ENCODE assay signal across 8 cellular contexts in genomic region chr6:30101939-30102700, GRCh38. TPM values are rescaled to one million over a fixed set of nuclear protein-coding genes. Genes with fewer than 3 reads are reported as not detected.
DNase-seq lines count a peak whose midpoint lies in the region; ATAC-seq, FAIRE-seq and TF ChIP-seq lines count a peak whose summit lies in the region.

No MANE protein-coding gene starts in this region.

- TF ChIP-seq CTCF in adrenal gland (IDR thresholded peaks at IDR 0.05): no peak
- no peak for TF ChIP-seq CTCF in pancreas (IDR thresholded peaks at IDR 0.05)
- no peak for TF ChIP-seq CTCF in tibial artery (IDR thresholded peaks at IDR 0.05)

- H3K27ac ChIP-seq in adrenal gland (peak overlapping the region in 4 of 5 donors; percentile 27 to 86 (median 77)), pancreas (peak overlapping the region in 3 of 4 donors; percentile 6 to 60 (median 52)), tibial artery (peak overlapping the region; percentile 59 to 64)

- H3K36me3 ChIP-seq in adrenal gland (replicated peaks in 1 of 2) (no peaks in the 10 kb centered on the region), pancreas (no peaks in the 10 kb centered on the region), tibial artery (no peaks in the 10 kb centered on the region)

- H3K27me3 ChIP-seq in adrenal gland (no peaks in the 10 kb centered on the region), pancreas (peaks cover 0 to 6% (median 0%) of the 10 kb centered on the region in 4 donors), tibial artery (peaks cover 0 to 53% of the 10 kb centered on the region in 2 donors)

- TF ChIP-seq POLR2A in adrenal gland (IDR thresholded peaks at IDR 0.05): peak; percentile 60 to 96

- 11 to 26% (median 18%) methylated on average over 15 to 48 of the region's 48 CpGs for WGBS in adrenal gland, 4 donors
- 10 to 11% methylated on average over 37 to 48 of the region's 48 CpGs for WGBS in pancreas, 2 donors

- DNase-seq in AG08396 (ENCODE audit: low spot score) (peak; percentile 96), GM19239 (ENCODE audit: insufficient read length, low spot score) (peak; percentile 70), LHCN-M2 (ENCODE audit: low read depth) (peak; percentile 83), SW480 (ENCODE audit: low spot score) (peak; percentile 88), adrenal gland (peak; percentile 90 to 96 (median 94)), cardiac septum (ENCODE audit: low spot score) (peak; percentile 97), pancreas (peak; percentile 89 to 97 (median 94)), tibial artery (peak; percentile 88 to 93)

- intact Hi-C loops in adrenal gland (cut with DNase I) (no loop called here), cardiac septum (cut with DNase I) (loop anchor here (2.0 kb wide), 1 partner anchor 35 kb away; the partner anchor contains the start of gene PPP1R11), pancreas (cut with DNase I) (no loop called here), tibial artery (cut with DNase I; ENCODE audit: low total_unique reads) (loop anchor here (5.0 kb wide), 2 partner anchors 35 kb away; partner anchors contain the start of genes PPP1R11 and TRIM40)

- peak overlapping the region in 2 of 4 donors; percentile 27 to 48 for H3K4me3 ChIP-seq in adrenal gland
- peak overlapping the region in 3 of 4 donors; percentile 11 to 49 (median 34) for H3K4me3 ChIP-seq in pancreas
- H3K4me3 ChIP-seq in tibial artery: peak overlapping the region; percentile 43 to 57

- FAIRE-seq in GM19239 (lab: Jason Lieb, UNC) (peak; percentile 66), pancreas (lab: Jason Lieb, UNC) (no peak)

- H3K4me1 ChIP-seq in adrenal gland (replicated peaks in 1 of 2) (peaks cover 18 to 25% of the 10 kb centered on the region in 2 donors), pancreas (peaks cover 11 to 15% (median 11%) of the 10 kb centered on the region in 3 donors), tibial artery (peaks cover 0 to 38% (median 27%) of the 10 kb centered on the region in 4 donors)

- H3K9me3 ChIP-seq in adrenal gland (replicated peaks in 1 of 3) (no peaks in the 10 kb centered on the region), pancreas (no peaks in the 10 kb centered on the region), tibial artery (no peaks in the 10 kb centered on the region)

- peak; percentile 90 to 95 (median 94) for ATAC-seq in pancreas

RNA-seq across cellular contexts. Expression of gene TRIM31, which starts 10.8 kb away (rescaled TPM):
- total RNA-seq in LHCN-M2 (2014; rRNA removed): not detected in 2 replicates
- not detected for polyA plus RNA-seq in LHCN-M2 (2012)
- under 1 TPM in 2 of 8 donors, not detected in 6; 0.19 TPM for total RNA-seq in adrenal gland
- polyA plus RNA-seq in adrenal gland: under 1 TPM in 2 of 3 donors, not detected in 1; 0.13 to 0.80 TPM
- total RNA-seq in cardiac septum: not detected
- total RNA-seq in pancreas: under 1 TPM in 5 of 6 donors, not detected in 1; 0.14 to 0.22 (median 0.16) TPM
- polyA plus RNA-seq in pancreas: under 1 TPM; 0.15 to 0.19 TPM

RNA-seq across cellular contexts. Expression of gene RNF39, which starts 26.6 kb away (rescaled TPM):
- total RNA-seq in LHCN-M2 (2014; rRNA removed) (not detected in 2 replicates), adrenal gland (1 to 10 TPM in 3 of 8 donors, under 1 TPM in 3, not detected in 2; 0.11 to 1.7 (median 0.96) TPM), cardiac septum (not detected), pancreas (1 to 10 TPM in 3 of 6 donors, under 1 TPM in 3; 0.18 to 1.3 (median 0.78) TPM)
- 0.56 TPM for polyA plus RNA-seq in LHCN-M2 (2012)
- polyA plus RNA-seq in adrenal gland (under 1 TPM; 0.17 to 0.51 (median 0.48) TPM), pancreas (under 1 TPM; 0.38 to 0.54 TPM)

RNA-seq across cellular contexts. Expression of gene TRIM40, which starts 33.8 kb away (rescaled TPM):
- not detected in 2 replicates for total RNA-seq in LHCN-M2 (2014; rRNA removed)
- polyA plus RNA-seq in LHCN-M2 (2012): not detected
- not detected for total RNA-seq in adrenal gland
- polyA plus RNA-seq in adrenal gland: under 1 TPM in 1 of 3 donors, not detected in 2; 0.16 TPM
- total RNA-seq in cardiac septum: not detected
- not detected for total RNA-seq in pancreas
- not detected for polyA plus RNA-seq in pancreas

RNA-seq across cellular contexts. Expression of gene PPP1R11, which starts 35.1 kb away (rescaled TPM):
- 43.0 and 47.1 TPM in 2 replicates for total RNA-seq in LHCN-M2 (2014; rRNA removed)
- 53.1 TPM for polyA plus RNA-seq in LHCN-M2 (2012)
- 10 to 100 TPM; 36.8 to 70.7 (median 52.4) TPM for total RNA-seq in adrenal gland
- 10 to 100 TPM; 34.7 to 97.7 (median 43.4) TPM for polyA plus RNA-seq in adrenal gland
- 41.4 TPM for total RNA-seq in cardiac septum
- total RNA-seq in pancreas: 10 to 100 TPM; 17.9 to 35.6 (median 23.8) TPM
- polyA plus RNA-seq in pancreas: 10 to 100 TPM; 20.8 to 36.9 TPM

RNA-seq across cellular contexts. Expression of gene POLR1H, which starts 41.1 kb away (rescaled TPM):
- 17.6 and 20.0 TPM in 2 replicates for total RNA-seq in LHCN-M2 (2014; rRNA removed)
- 28.8 TPM for polyA plus RNA-seq in LHCN-M2 (2012)
- total RNA-seq in adrenal gland: 10 to 100 TPM in 7 of 8 donors, 1 to 10 TPM in 1; 6.8 to 75.1 (median 32.4) TPM
- 10 to 100 TPM; 24.7 to 53.8 (median 29.2) TPM for polyA plus RNA-seq in adrenal gland
- 15.5 TPM for total RNA-seq in cardiac septum
- 10 to 100 TPM; 12.5 to 19.3 (median 13.5) TPM for total RNA-seq in pancreas
- polyA plus RNA-seq in pancreas: 10 to 100 TPM; 20.7 to 29.8 TPM

Comparison
In these comparisons a context has a peak if more than half of its experiments do, and no peak if none do; other contexts are left out.
1. intact Hi-C loops: an anchor here in cardiac septum (2.0 kb wide) and tibial artery (5.0 kb wide); none called in adrenal gland and pancreas.